ENCODE assay signal across 1 cellular context in the genomic region with DNA sequence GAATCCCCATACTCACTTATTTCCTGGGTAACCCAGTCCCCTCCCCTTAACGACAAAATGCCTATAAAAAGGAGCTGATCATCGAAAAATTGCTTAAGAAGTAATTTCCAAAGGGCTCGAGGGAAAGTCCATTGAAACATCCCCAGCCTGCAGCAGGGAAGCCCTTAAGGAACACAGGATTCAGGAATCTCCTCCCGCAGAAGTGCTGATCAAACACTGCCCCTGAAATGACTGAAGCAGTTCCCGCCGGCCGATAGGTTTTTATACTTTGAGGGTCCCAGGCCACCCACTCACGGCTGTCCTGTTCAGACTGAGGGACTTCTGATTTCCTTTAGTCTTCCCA.
TF ChIP-seq lines count a peak whose summit lies in the region.

No MANE protein-coding gene starts in this region.

TF ChIP-seq in GM12878, 131 proteins besides CTCF, POLR2A, EP300 and RAD21:
- TF ChIP-seq CHD2 (IDR thresholded peaks at IDR 0.05; ENCODE audit: borderline replicate concordance, low read depth, low read length) (no peak), NFIC (IDR thresholded peaks at IDR 0.05; ENCODE audit: low read depth, low read length) (peak; percentile 36; the same call in 1 of the 2 replicates), TARDBP (IDR thresholded peaks at IDR 0.05; ENCODE audit: borderline replicate concordance) (0 out of 2 replicates have a peak, but pooled peaks have one; percentile 3)
TF ChIP-seq in GM12878: peak in this region for 2.
